Comparison of ENCODE assay signal across 14 cellular contexts in genomic region chr3:194198938-194199337, GRCh38.
"Had no signal": no experiment of that assay in that cellular context is flagged by ENCODE, and none has a peak within 500 bp of the region (broad histone marks: within the 10 kb centered on the region; RNA-seq: fewer than 3 reads in every experiment).

No MANE protein-coding gene starts in this region.

- H3K4me3 Mint-ChIP-seq: activated CD4-positive, alpha-beta T cell treated with anti-CD3 and anti-CD28 coated beads for 36 hours; activated CD8-positive, alpha-beta T cell treated with anti-CD3 and anti-CD28 coated beads for 36 hours; activated naive CD8-positive, alpha-beta T cell treated with anti-CD3 and anti-CD28 coated beads, Interleukin-2, amount 10 ng/mL, durations not matched to agents 7 days and 5 days; activated T-cell treated with anti-CD3 and anti-CD28 coated beads, Interleukin-2, amount 50 U/mL, for 72 hours; dendritic cell treated with granulocyte-macrophage colony-stimulating factor and Interleukin-4, amounts not matched to agents 40 ng/mL and 50 ng/mL, for 4 days; effector memory CD8-positive, alpha-beta T cell; stimulated activated naive CD8-positive, alpha-beta T cell treated with anti-CD3 and anti-CD28 coated beads, Interleukin-15, amount 100 ng/mL, for 72 hours had no signal

- H3K9me3 Mint-ChIP-seq: activated CD8-positive, alpha-beta T cell treated with anti-CD3 and anti-CD28 coated beads for 36 hours; activated naive CD8-positive, alpha-beta T cell treated with anti-CD3 and anti-CD28 coated beads, Interleukin-2, amount 10 ng/mL, durations not matched to agents 7 days and 5 days; activated T-cell treated with anti-CD3 and anti-CD28 coated beads, Interleukin-2, amount 50 U/mL, for 72 hours; dendritic cell treated with granulocyte-macrophage colony-stimulating factor and Interleukin-4, amounts not matched to agents 40 ng/mL and 50 ng/mL, for 4 days; effector memory CD8-positive, alpha-beta T cell; stimulated activated naive CD8-positive, alpha-beta T cell treated with anti-CD3 and anti-CD28 coated beads, Interleukin-15, amount 100 ng/mL, for 72 hours had no signal

- H3K27ac Mint-ChIP-seq: activated CD4-positive, alpha-beta T cell treated with anti-CD3 and anti-CD28 coated beads for 36 hours; activated CD8-positive, alpha-beta T cell treated with anti-CD3 and anti-CD28 coated beads for 36 hours; activated naive CD8-positive, alpha-beta T cell treated with anti-CD3 and anti-CD28 coated beads, Interleukin-2, amount 10 ng/mL, durations not matched to agents 7 days and 5 days; activated T-cell treated with anti-CD3 and anti-CD28 coated beads, Interleukin-2, amount 50 U/mL, for 72 hours; dendritic cell treated with granulocyte-macrophage colony-stimulating factor and Interleukin-4, amounts not matched to agents 40 ng/mL and 50 ng/mL, for 4 days; effector memory CD8-positive, alpha-beta T cell; stimulated activated naive CD8-positive, alpha-beta T cell treated with anti-CD3 and anti-CD28 coated beads, Interleukin-15, amount 100 ng/mL, for 72 hours had no signal

- DNase-seq: activated CD4-positive, alpha-beta T cell treated with anti-CD3 and anti-CD28 coated beads for 36 hours; activated CD8-positive, alpha-beta memory T cell treated with anti-CD3 and anti-CD28 coated beads, Interleukin-2, amount 50 U/mL, for 4 hours; activated CD8-positive, alpha-beta T cell treated with anti-CD3 and anti-CD28 coated beads for 36 hours; activated naive CD8-positive, alpha-beta T cell treated with anti-CD3 and anti-CD28 coated beads, Interleukin-2, amount 10 ng/mL, durations not matched to agents 7 days and 5 days; activated T-cell treated with anti-CD3 and anti-CD28 coated beads, Interleukin-2, amount 50 U/mL, for 72 hours; anterior cingulate cortex; cerebellar nuclear complex; effector memory CD8-positive, alpha-beta T cell; left ventricle myocardium inferior; mesenchymal stem cell; retina; stimulated activated CD4-positive, alpha-beta T cell treated with anti-CD3 and anti-CD28 coated beads, Interleukin-4, amount 100 ng/mL, for 4 hours; stimulated activated naive CD8-positive, alpha-beta T cell treated with anti-CD3 and anti-CD28 coated beads, Interleukin-15, amount 100 ng/mL, for 72 hours had no signal

- ATAC-seq: activated CD4-positive, alpha-beta T cell treated with anti-CD3 and anti-CD28 coated beads for 36 hours; activated CD8-positive, alpha-beta T cell treated with anti-CD3 and anti-CD28 coated beads for 36 hours; activated T-cell treated with anti-CD3 and anti-CD28 coated beads, Interleukin-2, amount 50 U/mL, for 72 hours; effector memory CD8-positive, alpha-beta T cell; stimulated activated naive CD8-positive, alpha-beta T cell treated with anti-CD3 and anti-CD28 coated beads, Interleukin-15, amount 100 ng/mL, for 72 hours had no signal
